ENCODE assay signal across 1 cellular context in genomic region chr17:59185997-59186396, GRCh38.
TF ChIP-seq lines count a peak whose summit lies in the region.

No MANE protein-coding gene starts in this region.

TF ChIP-seq in K562, 482 proteins besides CTCF, POLR2A, EP300 and RAD21:
- TF ChIP-seq RAD51 (IDR thresholded peaks at IDR 0.05; ENCODE audit: borderline replicate concordance, low read depth) (no peak), ZNF121 (CRISPR knock-in tag; conservative IDR thresholded peaks at IDR 0.05) (peak; percentile 86), HDAC8 (tag; IDR thresholded peaks at IDR 0.05) (no peak), POLR2AphosphoS5 (IDR thresholded peaks at IDR 0.05; ENCODE audit: control insufficient read depth, insufficient read depth, low read depth, low read length) (no peak), SMARCB1 (IDR thresholded peaks at IDR 0.05; ENCODE audit: insufficient read length, low read depth) (no peak), CBX5 (IDR thresholded peaks at IDR 0.05; ENCODE audit: borderline replicate concordance, low read depth) (no peak), E2F8 (IDR thresholded peaks at IDR 0.05; ENCODE audit: low read depth, partially characterized antibody) (no peak), ZKSCAN3 (CRISPR knock-in tag; IDR thresholded peaks at IDR 0.05) (no peak), SIRT6 (IDR thresholded peaks at IDR 0.05; ENCODE audit: low read depth, low read length) (no peak)
